Comparison of ENCODE assay signal across 8 cellular contexts in genomic region chr7:923108-924041, GRCh38. TPM values are rescaled to one million over a fixed set of nuclear protein-coding genes. Genes with fewer than 3 reads are reported as not detected.
DNase-seq lines count a peak whose midpoint lies in the region; ATAC-seq and TF ChIP-seq lines count a peak whose summit lies in the region.

No MANE protein-coding gene starts in this region.

- H3K9me2 ChIP-seq in OCI-LY7 (ENCODE audit: insufficient read depth, low read length): no peaks in the 10 kb centered on the region

- no peaks in the 10 kb centered on the region for H3K27me3 Mint-ChIP-seq in activated T-cell treated with anti-CD3 and anti-CD28 coated beads, Interleukin-2, amount 50 U/mL, for 4 hours (ENCODE audit: low read depth)

- H3K4me3 ChIP-seq in OCI-LY7 (ENCODE audit: low read depth, low read length, poor library complexity, severe bottlenecking) (peak overlapping the region; percentile 59), heart right ventricle (peak overlapping the region in 3 of 10 donors; percentile 1 to 47 (median 28))

- H3K4me1 ChIP-seq in OCI-LY7 (ENCODE audit: insufficient read depth, low read length, poor library complexity, severe bottlenecking) (peaks cover 33% of the 10 kb centered on the region), heart right ventricle (peaks cover 0 to 56% (median 9%) of the 10 kb centered on the region in 9 donors)

- no peaks in the 10 kb centered on the region for H3K36me3 Mint-ChIP-seq in activated T-cell treated with anti-CD3 and anti-CD28 coated beads, Interleukin-2, amount 50 U/mL, for 4 hours (ENCODE audit: insufficient read depth)

- H4K20me1 ChIP-seq in OCI-LY7 (ENCODE audit: insufficient read depth, low read length): no peaks in the 10 kb centered on the region

- H3K79me2 ChIP-seq in OCI-LY7 (ENCODE audit: insufficient read depth, low read depth, low read length): no peaks in the 10 kb centered on the region

- WGBS in heart right ventricle, 2 donors: 56 to 70% methylated on average over 40 of the region's 40 CpGs

- H3K9me3 Mint-ChIP-seq in activated T-cell treated with anti-CD3 and anti-CD28 coated beads, Interleukin-2, amount 50 U/mL, for 4 hours: no peaks in the 10 kb centered on the region

- ATAC-seq in GM18868 (IDR thresholded peaks at IDR 0.05; ENCODE audit: unreplicated experiment): peak; percentile 82
- peak; percentile 82 for ATAC-seq in HG02938 (IDR thresholded peaks at IDR 0.05; ENCODE audit: unreplicated experiment)
- ATAC-seq in activated T-cell treated with anti-CD3 and anti-CD28 coated beads, Interleukin-2, amount 50 U/mL, for 4 hours: peak; percentile 84 to 87
- ATAC-seq in heart right ventricle: peak; percentile 5 to 80 (median 68)

- H3K4me3 Mint-ChIP-seq in activated T-cell treated with anti-CD3 and anti-CD28 coated beads, Interleukin-2, amount 50 U/mL, for 4 hours: peak overlapping the region; percentile 77

- H3K9me3 ChIP-seq in OCI-LY7 (ENCODE audit: low read length) (no peaks in the 10 kb centered on the region), heart right ventricle (no peaks in the 10 kb centered on the region)

- BruUV-seq in OCI-LY7 (replicated peaks; lab: Mats Ljungman, UMichigan): no TSS peak

- POLR2A ChIA-PET in OCI-LY7 (lab: Charles Lee): interaction anchor here (1.0 to 1.5 kb wide), 3 partner anchors 18 to 51 kb away, joined by 3 to 6 read pairs (median 4); no protein-coding TSS in a partner anchor

- H3K4me2 ChIP-seq in OCI-LY7 (ENCODE audit: low read length): peak overlapping the region; percentile 62

- CTCF ChIA-PET in OCI-LY7 (lab: Charles Lee; ENCODE audit: unreplicated experiment): interaction anchor here (1.0 kb wide), 2 partner anchors 14 to 33 kb away, joined by 3 to 4 read pairs; no protein-coding TSS in a partner anchor

- DNase-seq in OCI-LY7 (ENCODE audit: low spot score): peak; percentile 91
- peak; percentile 89 for DNase-seq in activated T-cell treated with anti-CD3 and anti-CD28 coated beads, Interleukin-2, amount 50 U/mL, for 4 hours
- peak; percentile 56 to 60 for DNase-seq in heart right ventricle
- peak; percentile 88 to 93 (median 91) for DNase-seq in stimulated activated CD4-positive, alpha-beta T cell treated with anti-CD3 and anti-CD28 coated beads, Interleukin-12 subunit alpha, Interleukin-12 subunit beta, amount 100 ng/mL, for 48 hours (ENCODE audit: low read depth in 2 of 3, low spot score in 1 of 3)
- DNase-seq in HPDE6-E6E7 (ENCODE audit: extremely low spot score): no peak
- DNase-seq in NCI-H446 (lab: John Stamatoyannopoulos, UW): no peak

- peaks cover 45% of the 10 kb centered on the region for H3K4me1 Mint-ChIP-seq in activated T-cell treated with anti-CD3 and anti-CD28 coated beads, Interleukin-2, amount 50 U/mL, for 4 hours (ENCODE audit: low read depth)

- no peak for TF ChIP-seq CTCF in OCI-LY7 (conservative IDR thresholded peaks at IDR 0.05; ENCODE audit: low read length)
- no peak for TF ChIP-seq CTCF in heart right ventricle (IDR thresholded peaks at IDR 0.05)

- intact Hi-C loops in OCI-LY7 (cut with micrococcal nuclease; ENCODE audit: unreplicated experiment) (loop anchor here (1.0 to 5.0 kb wide), 3 partner anchors 27 to 254 kb away; no protein-coding TSS in a partner anchor), heart right ventricle (cut with DNase I) (no loop called here)

- no peaks in the 10 kb centered on the region for H3K36me3 ChIP-seq in OCI-LY7 (ENCODE audit: insufficient read depth, low read length)
- no peaks in the 10 kb centered on the region for H3K36me3 ChIP-seq in heart right ventricle

- peaks cover 0 to 13% (median 0%) of the 10 kb centered on the region in 7 donors for H3K27me3 ChIP-seq in heart right ventricle

- peak overlapping the region; percentile 66 for H2AFZ ChIP-seq in OCI-LY7 (ENCODE audit: low read length)

- H3K27ac ChIP-seq in OCI-LY7 (ENCODE audit: low read depth, low read length, poor library complexity, severe bottlenecking) (peak overlapping the region; percentile 72), heart right ventricle (peak overlapping the region in 6 of 10 donors; percentile 4 to 93 (median 14))

RNA-seq across cellular contexts. Expression of gene ADAP1, which starts 31.1 kb away (rescaled TPM):
- 0.41 and 2.4 TPM in 2 replicates for total RNA-seq in OCI-LY7 (2014; rRNA removed; shearing (Covaris generic))
- total RNA-seq in OCI-LY7 (2022): 7.0 and 7.7 TPM in 2 replicates
- 10 to 100 TPM; 75.0 to 79.6 (median 79.5) TPM for total RNA-seq in activated T-cell treated with anti-CD3 and anti-CD28 coated beads, Interleukin-2, amount 50 U/mL, for 4 hours
- total RNA-seq in heart right ventricle: 10 to 100 TPM in 5 of 10 donors, 1 to 10 TPM in 5; 5.2 to 14.9 (median 9.7) TPM
- 10 to 100 TPM in 1 of 2 donors, 1 to 10 TPM in 1; 2.3 to 13.5 TPM for polyA plus RNA-seq in heart right ventricle

RNA-seq across cellular contexts. Expression of gene GET4, which starts 47.0 kb away (rescaled TPM):
- 46.3 and 54.4 TPM in 2 replicates for total RNA-seq in OCI-LY7 (2014; rRNA removed; shearing (Covaris generic))
- total RNA-seq in OCI-LY7 (2022): 51.1 and 54.5 TPM in 2 replicates
- 10 to 100 TPM; 47.9 to 55.3 (median 52.1) TPM for total RNA-seq in activated T-cell treated with anti-CD3 and anti-CD28 coated beads, Interleukin-2, amount 50 U/mL, for 4 hours
- 10 to 100 TPM; 14.7 to 25.0 (median 20.4) TPM for total RNA-seq in heart right ventricle
- polyA plus RNA-seq in heart right ventricle: 10 to 100 TPM; 32.8 to 38.6 TPM

RNA-seq across cellular contexts. Expression of gene COX19, which starts 52.0 kb away (rescaled TPM):
- total RNA-seq in OCI-LY7 (2014; rRNA removed; shearing (Covaris generic)): 20.3 and 23.2 TPM in 2 replicates
- 43.1 and 45.7 TPM in 2 replicates for total RNA-seq in OCI-LY7 (2022)
- total RNA-seq in activated T-cell treated with anti-CD3 and anti-CD28 coated beads, Interleukin-2, amount 50 U/mL, for 4 hours: 10 to 100 TPM; 17.5 to 19.0 (median 18.9) TPM
- total RNA-seq in heart right ventricle: 1 to 10 TPM; 3.7 to 9.1 (median 6.1) TPM
- 1 to 10 TPM; 4.7 to 6.9 TPM for polyA plus RNA-seq in heart right ventricle

RNA-seq across cellular contexts. Expression of gene CYP2W1, which starts 59.6 kb away (rescaled TPM):
- 0.31 TPM in 1 of 2 replicates, not detected in the other for total RNA-seq in OCI-LY7 (2014; rRNA removed; shearing (Covaris generic))
- total RNA-seq in OCI-LY7 (2022) (1.3 and 1.5 TPM in 2 replicates), heart right ventricle (not detected)
- total RNA-seq in activated T-cell treated with anti-CD3 and anti-CD28 coated beads, Interleukin-2, amount 50 U/mL, for 4 hours: not detected
- polyA plus RNA-seq in heart right ventricle: not detected

Comparison
In these comparisons a context has a peak if more than half of its experiments do, and no peak if none do; other contexts are left out.
1. DNase-seq: peak in OCI-LY7 (single experiment), activated T-cell treated with anti-CD3 and anti-CD28 coated beads, Interleukin-2, amount 50 U/mL, for 4 hours (single experiment), heart right ventricle (2 of 2) and stimulated activated CD4-positive, alpha-beta T cell treated with anti-CD3 and anti-CD28 coated beads, Interleukin-12 subunit alpha, Interleukin-12 subunit beta, amount 100 ng/mL, for 48 hours (3 of 3); none in HPDE6-E6E7 (single experiment) and NCI-H446 (0 of 2).
2. RNA of gene ADAP1, which starts 31.1 kb away (total RNA-seq): 75.0 to 79.6 TPM in activated T-cell treated with anti-CD3 and anti-CD28 coated beads, Interleukin-2, amount 50 U/mL, for 4 hours; 5.2 to 14.9 TPM in heart right ventricle and 0.41 to 7.7 TPM in OCI-LY7; every median in the first group is over 4 times any median in the second.
3. Peak in every context shown above with its lines, with median percentiles within 50 percentile points of each other: ATAC-seq.